Comparison of ENCODE assay signal across 8 cellular contexts in the genomic region with DNA sequence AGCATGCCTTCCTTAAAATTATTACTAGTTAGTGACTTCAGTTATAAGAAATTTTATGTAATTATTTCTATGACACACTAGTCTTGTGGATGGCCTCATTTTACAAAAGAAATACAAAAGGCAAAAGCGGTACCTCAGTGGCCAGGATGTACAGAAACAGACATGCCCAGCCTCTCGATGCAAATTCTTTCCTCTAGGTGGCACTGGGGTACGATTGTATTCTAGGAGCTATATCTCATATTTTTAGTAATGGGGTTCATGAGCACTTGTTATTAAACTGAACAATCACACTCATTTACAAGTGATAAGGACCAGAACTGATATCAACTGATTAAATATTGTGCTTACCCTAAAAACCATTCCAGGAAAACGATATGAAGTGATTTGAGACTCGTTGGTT.
A peak's percentile ranks its signal among the peaks of the same experiment; 100 is the strongest.
DNase-seq lines count a peak whose midpoint lies in the region; ATAC-seq and TF ChIP-seq lines count a peak whose summit lies in the region.

No MANE protein-coding gene starts in this region.

- no peak overlapping the region for H3K27ac Mint-ChIP-seq in stimulated activated memory B cell treated with anti-CD40 and anti-IgM and Interleukin-4, amounts not matched to agents 10 μg/mL and 1 μg/mL and 100 μg/mL, for 72 hours

- H3K9me3 Mint-ChIP-seq in stimulated activated memory B cell treated with anti-CD40 and anti-IgM and Interleukin-4, amounts not matched to agents 10 μg/mL and 1 μg/mL and 100 μg/mL, for 72 hours: peaks cover 2% of the 10 kb centered on the region

- H3K4me3 Mint-ChIP-seq in stimulated activated memory B cell treated with anti-CD40 and anti-IgM and Interleukin-4, amounts not matched to agents 10 μg/mL and 1 μg/mL and 100 μg/mL, for 72 hours: no peak overlapping the region

- ATAC-seq in GM19351 (IDR thresholded peaks at IDR 0.05; ENCODE audit: unreplicated experiment): peak; percentile 51
- no peak for ATAC-seq in HG03571 (IDR thresholded peaks at IDR 0.05; ENCODE audit: unreplicated experiment)
- ATAC-seq in GM18505 (IDR thresholded peaks at IDR 0.05; ENCODE audit: unreplicated experiment): no peak
- ATAC-seq in stimulated activated memory B cell treated with anti-CD40 and anti-IgM and Interleukin-4, amounts not matched to agents 10 μg/mL and 1 μg/mL and 100 μg/mL, for 72 hours: no peak

- H3K36me3 Mint-ChIP-seq in stimulated activated memory B cell treated with anti-CD40 and anti-IgM and Interleukin-4, amounts not matched to agents 10 μg/mL and 1 μg/mL and 100 μg/mL, for 72 hours: peaks cover 17% of the 10 kb centered on the region

- DNase-seq in AML-193 (lab: John Stamatoyannopoulos, UW) (peak; percentile 36 to 38), RPMI8226 (peak; percentile 54), hepatic stellate cell (ENCODE audit: low spot score) (peak; percentile 16), NCI-H1092 (lab: John Stamatoyannopoulos, UW) (no peak)

- H3K4me1 Mint-ChIP-seq in stimulated activated memory B cell treated with anti-CD40 and anti-IgM and Interleukin-4, amounts not matched to agents 10 μg/mL and 1 μg/mL and 100 μg/mL, for 72 hours: no peaks in the 10 kb centered on the region

- TF ChIP-seq POLR2A in GM18505 (IDR thresholded peaks at IDR 0.05; ENCODE audit: borderline replicate concordance, extremely low read depth, insufficient read depth, insufficient read length): no peak

- H3K27me3 Mint-ChIP-seq in stimulated activated memory B cell treated with anti-CD40 and anti-IgM and Interleukin-4, amounts not matched to agents 10 μg/mL and 1 μg/mL and 100 μg/mL, for 72 hours: no peaks in the 10 kb centered on the region
